ENCODE assay signal across 1 cellular context in genomic region chr15:62120776-62121175, GRCh38.
TF ChIP-seq lines count a peak whose summit lies in the region.

No MANE protein-coding gene starts in this region.

TF ChIP-seq in IMR-90, 13 proteins besides CTCF, POLR2A, EP300 and RAD21:
- TF ChIP-seq CEBPB (IDR thresholded peaks at IDR 0.05; ENCODE audit: low read depth, low read length) = no peak
- no peak for TF ChIP-seq MAZ (IDR thresholded peaks at IDR 0.05; ENCODE audit: borderline replicate concordance, low read depth, low read length)
- no peak for TF ChIP-seq USF2 (IDR thresholded peaks at IDR 0.05; ENCODE audit: low read depth, low read length)
- no peak for TF ChIP-seq FOS (IDR thresholded peaks at IDR 0.05; ENCODE audit: low read depth, low read length)
- TF ChIP-seq CHD1 (IDR thresholded peaks at IDR 0.05; ENCODE audit: low read depth, low read length) = no peak
- TF ChIP-seq RFX5 (IDR thresholded peaks at IDR 0.05; ENCODE audit: low read depth, low read length) = no peak
- TF ChIP-seq BHLHE40 (IDR thresholded peaks at IDR 0.05; ENCODE audit: low read depth, low read length) = no peak
- no peak for TF ChIP-seq MXI1 (IDR thresholded peaks at IDR 0.05; ENCODE audit: borderline replicate concordance, low read depth, low read length)
- TF ChIP-seq SMC3 (IDR thresholded peaks at IDR 0.05; ENCODE audit: low read depth, low read length) = no peak
- TF ChIP-seq RCOR1 (IDR thresholded peaks at IDR 0.05; ENCODE audit: insufficient replicate concordance, low read length) = no peak
- no peak for TF ChIP-seq NFE2L2 (IDR thresholded peaks at IDR 0.05; ENCODE audit: low read depth, low read length)
- no peak for TF ChIP-seq ELK1 (IDR thresholded peaks at IDR 0.05; ENCODE audit: borderline replicate concordance, low read depth, low read length)
- TF ChIP-seq MAFK (IDR thresholded peaks at IDR 0.05; ENCODE audit: low read depth, low read length) = no peak
